ENCODE assay signal across 18 cellular contexts in genomic region chr4:95263960-95264359, GRCh38.
"Had no signal": no experiment of that assay in that cellular context is flagged by ENCODE, and none has a peak within 500 bp of the region (broad histone marks: within the 10 kb centered on the region; RNA-seq: fewer than 3 reads in every experiment).

No MANE protein-coding gene starts in this region.

- H3K27ac ChIP-seq: cardiac muscle cell, colonic mucosa, hepatocyte, neutrophil, thoracic aorta, transverse colon had no signal

- FAIRE-seq: endometrium, small intestine had no signal

- DNase-seq: cerebellar nuclear complex; colonic mucosa; dermis blood vessel endothelial cell; effector memory CD4-positive, alpha-beta T cell; mucosa of descending colon; naive thymus-derived CD8-positive, alpha-beta T cell; right cardiac atrium; small intestine; stimulated activated CD4-positive, alpha-beta T cell treated with anti-CD3 and anti-CD28 coated beads, Interleukin-12 subunit alpha, Interleukin-12 subunit beta, amount 100 ng/mL, for 4 hours; stimulated activated CD4-positive, alpha-beta T cell treated with anti-CD3 and anti-CD28 coated beads, Interleukin-4, amount 100 ng/mL, for 1 hour; stimulated activated CD8-positive, alpha-beta memory T cell treated with anti-CD3 and anti-CD28 coated beads, Interleukin-4, amount 100 ng/mL, for 48 hours; stimulated activated naive CD8-positive, alpha-beta T cell treated with anti-CD3 and anti-CD28 coated beads, Interleukin-15, Interleukin-2, amounts not matched to agents 100 U/mL and 50 U/mL, for 24 hours; transverse colon had no signal

- H3K4me3 ChIP-seq: cardiac muscle cell, colonic mucosa, hepatocyte, mucosa of descending colon, thoracic aorta, transverse colon had no signal
